2 cellular contexts compared by ENCODE assay signal in genomic region chr7:91864070-91864469, GRCh38.
TF ChIP-seq lines count a peak whose summit lies in the region.

No MANE protein-coding gene starts in this region.

TF ChIP-seq in HepG2, 621 proteins besides CTCF, POLR2A, EP300 and RAD21:
- no peak for TF ChIP-seq CHD2 (IDR thresholded peaks at IDR 0.05; ENCODE audit: low read depth, low read length)
- TF ChIP-seq MAFF (IDR thresholded peaks at IDR 0.05; ENCODE audit: low read depth, low read length), result peak; percentile 71
- no peak for TF ChIP-seq THAP11 (CRISPR knock-in tag; IDR thresholded peaks at IDR 0.05)
- peak; percentile 66 to 86 for TF ChIP-seq MAFK (conservative IDR thresholded peaks at IDR 0.05 in 1 of 2, IDR thresholded peaks at IDR 0.05 in 1 of 2; ENCODE audit: low read length in 2 of 2)

TF ChIP-seq in IMR-90, 13 proteins besides CTCF, POLR2A, EP300 and RAD21:
- TF ChIP-seq MXI1 (IDR thresholded peaks at IDR 0.05; ENCODE audit: borderline replicate concordance, low read depth, low read length), result no peak
- peak; percentile 72 for TF ChIP-seq MAFK (IDR thresholded peaks at IDR 0.05; ENCODE audit: low read depth, low read length)
